In the genomic region with DNA sequence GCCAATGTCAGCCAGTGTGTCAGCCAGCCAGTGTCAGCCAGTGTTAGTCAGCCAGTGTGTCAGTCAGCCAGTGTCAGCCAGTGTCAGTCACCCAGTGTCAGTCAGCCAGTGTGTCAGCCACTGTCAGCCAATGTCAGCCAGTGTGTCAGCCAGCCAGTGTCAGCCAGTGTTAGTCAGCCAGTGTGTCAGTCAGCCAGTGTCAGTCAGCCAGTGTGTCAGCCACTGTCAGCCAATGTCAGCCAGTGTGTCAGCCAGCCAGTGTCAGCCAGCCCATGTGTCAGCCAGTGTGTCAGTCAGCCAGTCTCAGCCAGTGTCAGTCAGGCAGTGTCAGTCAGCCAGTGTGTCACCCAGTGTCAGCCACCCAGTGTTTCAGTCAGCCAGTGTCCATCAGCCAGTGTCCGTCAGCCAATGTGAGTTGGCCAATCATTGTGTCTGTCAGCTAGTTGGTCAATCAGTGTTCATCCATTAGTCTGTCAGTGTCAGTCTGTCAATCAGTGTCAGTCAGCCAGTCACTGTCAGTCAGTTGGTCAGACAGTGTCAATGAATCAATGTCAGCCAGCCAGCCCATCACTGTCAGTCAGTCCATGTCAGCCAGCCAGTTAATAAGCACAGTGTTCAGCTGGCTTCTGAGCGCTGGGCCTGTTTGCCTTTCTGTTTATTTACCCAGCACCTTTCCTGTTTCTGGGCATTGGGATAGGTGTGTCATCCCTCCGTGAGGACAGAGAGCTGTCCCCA, we compare ENCODE assay signal across 1 cellular context.
TF ChIP-seq lines count a peak whose summit lies in the region.
"Not testable (repeated sequence)": the region's sequence is repeated elsewhere in the genome, so short reads cannot be mapped to it uniquely, and the experiment has no call there.

No MANE protein-coding gene starts in this region.

TF ChIP-seq in K562, 482 proteins besides CTCF, POLR2A, EP300 and RAD21:
- TF ChIP-seq, protein P1, sequence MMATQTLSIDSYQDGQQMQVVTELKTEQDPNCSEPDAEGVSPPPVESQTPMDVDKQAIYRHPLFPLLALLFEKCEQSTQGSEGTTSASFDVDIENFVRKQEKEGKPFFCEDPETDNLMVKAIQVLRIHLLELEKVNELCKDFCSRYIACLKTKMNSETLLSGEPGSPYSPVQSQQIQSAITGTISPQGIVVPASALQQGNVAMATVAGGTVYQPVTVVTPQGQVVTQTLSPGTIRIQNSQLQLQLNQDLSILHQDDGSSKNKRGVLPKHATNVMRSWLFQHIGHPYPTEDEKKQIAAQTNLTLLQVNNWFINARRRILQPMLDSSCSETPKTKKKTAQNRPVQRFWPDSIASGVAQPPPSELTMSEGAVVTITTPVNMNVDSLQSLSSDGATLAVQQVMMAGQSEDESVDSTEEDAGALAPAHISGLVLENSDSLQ (IDR thresholded peaks at IDR 0.05): peak; percentile 88
- TF ChIP-seq, protein P2, sequence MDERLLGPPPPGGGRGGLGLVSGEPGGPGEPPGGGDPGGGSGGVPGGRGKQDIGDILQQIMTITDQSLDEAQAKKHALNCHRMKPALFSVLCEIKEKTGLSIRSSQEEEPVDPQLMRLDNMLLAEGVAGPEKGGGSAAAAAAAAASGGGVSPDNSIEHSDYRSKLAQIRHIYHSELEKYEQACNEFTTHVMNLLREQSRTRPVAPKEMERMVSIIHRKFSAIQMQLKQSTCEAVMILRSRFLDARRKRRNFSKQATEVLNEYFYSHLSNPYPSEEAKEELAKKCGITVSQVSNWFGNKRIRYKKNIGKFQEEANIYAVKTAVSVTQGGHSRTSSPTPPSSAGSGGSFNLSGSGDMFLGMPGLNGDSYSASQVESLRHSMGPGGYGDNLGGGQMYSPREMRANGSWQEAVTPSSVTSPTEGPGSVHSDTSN (CRISPR knock-in tag; IDR thresholded peaks at IDR 0.05; ENCODE audit: low read depth): not testable (repeated sequence)
- TF ChIP-seq, protein P2 (tag; conservative IDR thresholded peaks at IDR 0.05; ENCODE audit: low read depth): peak; percentile 85
- TF ChIP-seq ARHGAP35 (IDR thresholded peaks at IDR 0.05; ENCODE audit: partially characterized antibody) (peak; percentile 73), MEIS2 (IDR thresholded peaks at IDR 0.05; ENCODE audit: partially characterized antibody) (peak; percentile 88)
